In genomic region chr1:11272842-11273594, GRCh38 we compare ENCODE assay signal across 8 cellular contexts. TPM values are rescaled to one million over a fixed set of nuclear protein-coding genes. Genes with fewer than 3 reads are reported as not detected.
A peak's percentile ranks its signal among the peaks of the same experiment; 100 is the strongest.
DNase-seq lines count a peak whose midpoint lies in the region; ATAC-seq and TF ChIP-seq lines count a peak whose summit lies in the region.

Gene UBIAD1, plus strand, starts transcription at chr1:11273198. Its CDS starts 334 bp downstream, at chr1:11273532.

- no peaks in the 10 kb centered on the region for H4K20me1 ChIP-seq in PC-9 (ENCODE audit: insufficient read depth)

- TF ChIP-seq POLR2A in erythroblast (IDR thresholded peaks at IDR 0.05; ENCODE audit: low read length), result peak; percentile 79

- peaks cover 22% of the 10 kb centered on the region for H3K79me2 ChIP-seq in PC-9 (ENCODE audit: low read depth)

- POLR2A ChIA-PET in PC-9 (lab: Charles Lee; ENCODE audit: unreplicated experiment), result interaction anchor here (0.6 to 0.7 kb wide), 4 partner anchors 15 to 542 kb away, joined by 3 to 9 read pairs (median 6); no protein-coding TSS in a partner anchor

- H3K4me1 ChIP-seq in HUES64 (ENCODE audit: insufficient read depth, low read length), result peaks cover 9% of the 10 kb centered on the region
- H3K4me1 ChIP-seq in PC-9 (replicated peaks; ENCODE audit: insufficient read depth), result 0 out of 2 replicates have a peak, but pooled peaks cover 4% of the 10 kb centered on the region
- H3K4me1 ChIP-seq in mucosa of stomach (ENCODE audit: control insufficient read depth, insufficient read depth, low read length), result peaks cover 20% of the 10 kb centered on the region

- CTCF ChIA-PET in PC-9 (lab: Charles Lee), result interaction anchor here (0.5 to 0.6 kb wide), 3 partner anchors 9 to 886 kb away, joined by 4 to 7 read pairs (median 4); no protein-coding TSS in a partner anchor

- DNase-seq in DMS114 treated with DMSO at 0.1 percent for 48 hours (lab: John Stamatoyannopoulos, UW; ENCODE audit: unreplicated experiment) (peak; percentile 78), PC-9 (peak; percentile 55 to 75), activated T-cell treated with anti-CD3 and anti-CD28 coated beads for 48 hours (ENCODE audit: low read depth) (peak; percentile 76), erythroblast (lab: John Stamatoyannopoulos, UW) (peak; percentile 92 to 96)
- peak; percentile 88 for DNase-seq in stimulated activated CD8-positive, alpha-beta memory T cell treated with anti-CD3 and anti-CD28 coated beads, Interleukin-4, amount 100 ng/mL, for 48 hours

- H3K9ac ChIP-seq in HUES64 (ENCODE audit: low read depth, low read length) (peak within 1 kb of the TSS; percentile 98), mucosa of stomach (ENCODE audit: low read length) (peak within 1 kb of the TSS; percentile 84)

- H3K36me3 ChIP-seq in HUES64 (ENCODE audit: insufficient read depth, low read length) (peaks cover 18% of the 10 kb centered on the region), PC-9 (ENCODE audit: low read depth) (no peaks in the 10 kb centered on the region), mucosa of stomach (ENCODE audit: control insufficient read depth, insufficient read depth, low read length) (no peaks in the 10 kb centered on the region)

- peak within 1 kb of the TSS; percentile 99 for H3K4me3 ChIP-seq in HUES64 (ENCODE audit: low read length)
- peak within 1 kb of the TSS; percentile 81 for H3K4me3 ChIP-seq in PC-9
- peak within 1 kb of the TSS; percentile 38 for H3K4me3 ChIP-seq in mucosa of stomach (ENCODE audit: low read length)

- no peaks in the 10 kb centered on the region for H3K9me2 ChIP-seq in PC-9 (ENCODE audit: insufficient read depth)

- peak within 1 kb of the TSS; percentile 76 for H2AFZ ChIP-seq in PC-9

- H3K27ac ChIP-seq in HUES64 (ENCODE audit: low read depth, low read length) (peak within 1 kb of the TSS; percentile 94), PC-9 (peak within 1 kb of the TSS; percentile 73)

- H3K9me3 ChIP-seq in HUES64 (ENCODE audit: insufficient read depth, low read depth, low read length) (no peaks in the 10 kb centered on the region), PC-9 (ENCODE audit: insufficient read depth, low read depth) (no peaks in the 10 kb centered on the region), mucosa of stomach (ENCODE audit: control insufficient read depth, low read length) (no peaks in the 10 kb centered on the region)

- no peak for TF ChIP-seq CTCF in PC-9 (conservative IDR thresholded peaks at IDR 0.05)

- ATAC-seq in GM21515 (IDR thresholded peaks at IDR 0.05; ENCODE audit: unreplicated experiment), result peak; percentile 81

- no TSS peak for BruUV-seq in PC-9 (replicated peaks; lab: Mats Ljungman, UMichigan)

- H3F3A ChIP-seq in PC-9 (ENCODE audit: insufficient read depth, low read depth), result peaks cover 5% of the 10 kb centered on the region; the same call in 1 of the 2 replicates

- intact Hi-C loops in PC-9 (cut with micrococcal nuclease; ENCODE audit: unreplicated experiment), result loop anchor here (1.0 to 5.0 kb wide), 2 partner anchors 11 to 534 kb away; partner anchors contain the start of genes CLCN6, MTHFR and MTOR

- WGBS in HUES64, result under 1% methylated on average over 42 of the region's 64 CpGs

- peak within 1 kb of the TSS; percentile 83 for H3K4me2 ChIP-seq in PC-9

- H3K27me3 ChIP-seq in HUES64 (ENCODE audit: insufficient read depth, low read length) (no peaks in the 10 kb centered on the region), PC-9 (ENCODE audit: insufficient read depth, low read depth) (no peaks in the 10 kb centered on the region), mucosa of stomach (ENCODE audit: control insufficient read depth, insufficient read depth, low read length) (no peaks in the 10 kb centered on the region)

RNA-seq across cellular contexts. Expression of gene UBIAD1, which starts in this region (rescaled TPM):
- 17.0 TPM for polyA plus RNA-seq in HUES64 (2013, experiment 1 of 2)
- 14.6 TPM for polyA plus RNA-seq in HUES64 (2013, experiment 2 of 2)
- total RNA-seq in PC-9 (2021), result 11.2 and 12.1 TPM in 2 replicates

Comparison
In these comparisons a context has a peak if more than half of its experiments do, and no peak if none do; other contexts are left out.
1. Peak in every context shown above with its lines: DNase-seq, ATAC-seq, H3K4me3 ChIP-seq and H3K27ac ChIP-seq.
2. H3K4me3 ChIP-seq: peak in every context shown above with its lines; median percentile 99 in HUES64; 81 in PC-9; 38 in mucosa of stomach.